Comparison of ENCODE assay signal across 14 cellular contexts in genomic region chr6:144140859-144141258, GRCh38. TPM values are rescaled to one million over a fixed set of nuclear protein-coding genes. Genes with fewer than 3 reads are reported as not detected.
A peak's percentile ranks its signal among the peaks of the same experiment; 100 is the strongest.
DNase-seq lines count a peak whose midpoint lies in the region; ATAC-seq and TF ChIP-seq lines count a peak whose summit lies in the region.
"Had no signal": no experiment of that assay in that cellular context is flagged by ENCODE, and none has a peak within 500 bp of the region (broad histone marks: within the 10 kb centered on the region; RNA-seq: fewer than 3 reads in every experiment).

No MANE protein-coding gene starts in this region.

- H2AFZ ChIP-seq in mammary epithelial cell (ENCODE audit: low read depth, low read length) = no peak overlapping the region

- no TSS peak for BruUV-seq in mammary epithelial cell (replicated peaks; lab: Mats Ljungman, UMichigan)

- no peaks in the 10 kb centered on the region for H3K36me3 ChIP-seq in vagina
- no peaks in the 10 kb centered on the region for H3K36me3 ChIP-seq in mammary epithelial cell (ENCODE audit: insufficient read depth, low read length)
- H3K36me3 ChIP-seq in suprapubic skin = no peaks in the 10 kb centered on the region
- H3K36me3 ChIP-seq: thoracic aorta had no signal

- H3K4me1 ChIP-seq in vagina (no peaks in the 10 kb centered on the region), mammary epithelial cell (ENCODE audit: insufficient read depth, low read length) (peaks cover 5% of the 10 kb centered on the region), suprapubic skin (no peaks in the 10 kb centered on the region)

- DNase-seq in vagina (ENCODE audit: extremely low spot score in 2 of 2) (no peak), mammary epithelial cell (no peak), suprapubic skin (ENCODE audit: low spot score in 2 of 2) (no peak)
- DNase-seq: NCI-H524 treated with DMSO at 0.1 percent for 48 hours, retina had no signal

- TF ChIP-seq POLR2A in vagina (IDR thresholded peaks at IDR 0.05) = no peak
- TF ChIP-seq POLR2A in suprapubic skin (IDR thresholded peaks at IDR 0.05) = no peak

- H4K20me1 ChIP-seq in mammary epithelial cell (ENCODE audit: insufficient read depth, low read length) = no peaks in the 10 kb centered on the region

- no peak overlapping the region for H3K9ac ChIP-seq in mammary epithelial cell (ENCODE audit: insufficient read depth, low read length)

- intact Hi-C loops in vagina (cut with DNase I) = no loop called here
- intact Hi-C loops in mammary epithelial cell (cut with micrococcal nuclease) = no loop called here

- H3K79me2 ChIP-seq in mammary epithelial cell (ENCODE audit: insufficient read depth, low read length) = no peaks in the 10 kb centered on the region

- 91% methylated on average over 2 of the region's 2 CpGs for WGBS in mammary epithelial cell (ENCODE audit: low coverage, missing lambda C conversion rate)
- 79% methylated on average over 2 of the region's 2 CpGs for WGBS in suprapubic skin

- H3K4me2 ChIP-seq in mammary epithelial cell (ENCODE audit: insufficient read depth, low read depth, low read length) = no peak overlapping the region

- TF ChIP-seq EP300 in suprapubic skin (IDR thresholded peaks at IDR 0.05) = no peak

- TF ChIP-seq CTCF in vagina (IDR thresholded peaks at IDR 0.05) = no peak
- no peak for TF ChIP-seq CTCF in mammary epithelial cell (conservative IDR thresholded peaks at IDR 0.05 in 1 of 2, IDR thresholded peaks at IDR 0.05 in 1 of 2; ENCODE audit: extremely low read depth in 1 of 2, insufficient read depth in 1 of 2, low read depth in 1 of 2, low read length in 2 of 2)
- no peak for TF ChIP-seq CTCF in suprapubic skin (IDR thresholded peaks at IDR 0.05)

- H3K9me3 ChIP-seq in vagina (no peaks in the 10 kb centered on the region), mammary epithelial cell (replicated peaks; ENCODE audit: insufficient read depth, low read length) (no peaks in the 10 kb centered on the region), suprapubic skin (no peaks in the 10 kb centered on the region)
- H3K9me3 ChIP-seq: thoracic aorta had no signal

- CTCF ChIA-PET in mammary epithelial cell (lab: Charles Lee; ENCODE audit: low non-redundant PET) = no interaction called here

- dilution Hi-C loops in mammary epithelial cell (cut with HindIII; ENCODE audit: low sequenced_read_pairs) = no loop called here

- H3K27me3 ChIP-seq in vagina (no peaks in the 10 kb centered on the region), mammary epithelial cell (ENCODE audit: insufficient read depth, low read length) (no peaks in the 10 kb centered on the region), suprapubic skin (no peaks in the 10 kb centered on the region)

- H3K4me3 ChIP-seq in vagina (no peak overlapping the region), mammary epithelial cell (replicated peaks in 1 of 3; ENCODE audit: insufficient read depth in 1 of 3, low read depth in 2 of 3, low read length in 3 of 3) (no peak overlapping the region), suprapubic skin (no peak overlapping the region)
- H3K4me3 ChIP-seq: SK-N-MC, thoracic aorta had no signal

- H3K27ac ChIP-seq in vagina (no peak overlapping the region), mammary epithelial cell (ENCODE audit: insufficient read depth, low read depth, low read length) (no peak overlapping the region), suprapubic skin (no peak overlapping the region)
- H3K27ac ChIP-seq: C4-2B, SK-N-MC, thoracic aorta had no signal

- ATAC-seq in GM18498 (IDR thresholded peaks at IDR 0.05; ENCODE audit: unreplicated experiment) (peak; percentile 90), GM19455 (IDR thresholded peaks at IDR 0.05; ENCODE audit: unreplicated experiment) (peak; percentile 85), HG02885 (IDR thresholded peaks at IDR 0.05; ENCODE audit: poor library complexity, unreplicated experiment) (peak; percentile 86), HG03575 (IDR thresholded peaks at IDR 0.05; ENCODE audit: extremely low read depth, insufficient number of reproducible peaks, low FRiP score, unreplicated experiment) (peak; percentile 85)
- no peak for ATAC-seq in activated CD4-positive, CD25-positive, alpha-beta regulatory T cell treated with anti-CD3 and anti-CD28 coated beads, Interleukin-2, amount 50 U/mL, for 24 hours
- ATAC-seq: HCT116 had no signal

- in situ Hi-C loops in mammary epithelial cell (cut with MboI; ENCODE audit: low sequenced_read_pairs in 2 of 2) = no loop called here

RNA-seq across cellular contexts. Expression of gene STX11, which starts 9.5 kb away (rescaled TPM):
- 5.4 TPM for total RNA-seq in vagina
- 1 to 10 TPM in 1 of 2 donors, under 1 TPM in 1; 0.71 to 1.2 TPM for total RNA-seq in mammary epithelial cell
- 1.0 TPM for polyA plus RNA-seq in mammary epithelial cell
- polyA minus RNA-seq in mammary epithelial cell = not detected
- 10 to 100 TPM; 12.4 to 28.2 (median 17.3) TPM for total RNA-seq in suprapubic skin

RNA-seq across cellular contexts. Expression of gene SF3B5, which starts 45.5 kb away (rescaled TPM):
- total RNA-seq in vagina (134 TPM), mammary epithelial cell (100 to 1,000 TPM in 1 of 2 donors, 10 to 100 TPM in 1; 81.9 to 132 TPM), suprapubic skin (100 to 1,000 TPM; 111 to 218 (median 173) TPM)
- 362 TPM for polyA plus RNA-seq in mammary epithelial cell
- polyA minus RNA-seq in mammary epithelial cell = 224 TPM

Comparison
In these comparisons a context has a peak if more than half of its experiments do, and no peak if none do; other contexts are left out.
1. ATAC-seq: peak in GM18498 (single experiment), GM19455 (single experiment), HG02885 (single experiment) and HG03575 (single experiment); none in activated CD4-positive, CD25-positive, alpha-beta regulatory T cell treated with anti-CD3 and anti-CD28 coated beads, Interleukin-2, amount 50 U/mL, for 24 hours (0 of 2).